28 cellular contexts compared by ENCODE assay signal in genomic region chr10:48742891-48743845, GRCh38. TPM values are rescaled to one million over a fixed set of nuclear protein-coding genes. Genes with fewer than 3 reads are reported as not detected.
A peak's percentile ranks its signal among the peaks of the same experiment; 100 is the strongest.
DNase-seq lines count a peak whose midpoint lies in the region; ATAC-seq, FAIRE-seq and TF ChIP-seq lines count a peak whose summit lies in the region.
"Had no signal": no experiment of that assay in that cellular context is flagged by ENCODE, and none has a peak within 500 bp of the region (broad histone marks: within the 10 kb centered on the region; RNA-seq: fewer than 3 reads in every experiment).

No MANE protein-coding gene starts in this region.

- intact Hi-C loops in lower lobe of right lung (cut with DNase I) = no loop called here

- ATAC-seq in lower lobe of right lung = peak; percentile 43 to 56
- peak; percentile 89 to 91 for ATAC-seq in stimulated activated naive B cell treated with anti-CD40 and anti-IgM and Interleukin-4, amounts not matched to agents 10 μg/mL and 1 μg/mL and 100 μg/mL, for 72 hours (replicated peaks)
- ATAC-seq: gastrocnemius medialis, WTC11 had no signal

- H3K9me3 Mint-ChIP-seq in stimulated activated naive B cell treated with anti-CD40 and anti-IgM and Interleukin-4, amounts not matched to agents 10 μg/mL and 1 μg/mL and 100 μg/mL, for 72 hours = peaks cover 6 to 8% of the 10 kb centered on the region in 2 donors
- H3K9me3 Mint-ChIP-seq: WTC11 had no signal

- H3K9me3 ChIP-seq in lower lobe of right lung (no peaks in the 10 kb centered on the region), small intestine (ENCODE audit: control insufficient read depth, low read depth) (no peaks in the 10 kb centered on the region)
- H3K9me3 ChIP-seq: BLaER1, gastrocnemius medialis, SK-N-SH had no signal

- H3K4me3 ChIP-seq in NB4 (ENCODE audit: low read depth, low read length) (no peak overlapping the region), lower lobe of right lung (no peak overlapping the region), small intestine (ENCODE audit: low read depth in 1 of 2, low read length in 2 of 2) (no peak overlapping the region)
- H3K4me3 ChIP-seq: BLaER1, dorsolateral prefrontal cortex, gastrocnemius medialis had no signal

- H3K27me3 ChIP-seq in lower lobe of right lung (ENCODE audit: low read depth) = no peaks in the 10 kb centered on the region
- H3K27me3 ChIP-seq in small intestine (ENCODE audit: control insufficient read depth in 2 of 2, insufficient read depth in 2 of 2, low read length in 2 of 2) = no peaks in the 10 kb centered on the region
- H3K27me3 ChIP-seq: BLaER1, dorsolateral prefrontal cortex, gastrocnemius medialis had no signal

- no peaks in the 10 kb centered on the region for H3K4me1 ChIP-seq in lower lobe of right lung
- H3K4me1 ChIP-seq in small intestine (ENCODE audit: control insufficient read depth in 2 of 2, insufficient read depth in 1 of 2, low read depth in 1 of 2, low read length in 1 of 2) = no peaks in the 10 kb centered on the region
- H3K4me1 ChIP-seq: gastrocnemius medialis had no signal

- DNase-seq in SKM-1 treated with dmso at 0.1 percent for 144 hours (lab: John Stamatoyannopoulos, UW; ENCODE audit: unreplicated experiment) = peak; percentile 1
- DNase-seq in SKM-1 (lab: John Stamatoyannopoulos, UW; ENCODE audit: unreplicated experiment) = no peak
- DNase-seq in NB4 (ENCODE audit: low read depth) = peak; percentile 46
- DNase-seq in lower lobe of right lung = no peak
- DNase-seq in stimulated activated naive B cell treated with anti-CD40 and anti-IgM and Interleukin-4, amounts not matched to agents 10 μg/mL and 1 μg/mL and 100 μg/mL, for 72 hours = peak; percentile 37
- no peak for DNase-seq in small intestine
- no peak for DNase-seq in NK-92 (lab: John Stamatoyannopoulos, UW; ENCODE audit: unreplicated experiment)
- DNase-seq in effector CD8-positive, alpha-beta T cell (lab: John Stamatoyannopoulos, UW) = no peak
- DNase-seq: activated naive CD4-positive, alpha-beta T cell treated with anti-CD3 and anti-CD28 coated beads for 36 hours; activated T-cell treated with anti-CD3 and anti-CD28 coated beads, Interleukin-2, amount 50 U/mL, for 48 hours; caudate nucleus; dorsolateral prefrontal cortex; gastrocnemius medialis; GOT3; MM.1S; NCI-H187; NCI-H226; NCI-H774; SK-N-SH; stimulated activated CD4-positive, alpha-beta T cell treated with anti-CD3 and anti-CD28 coated beads, Interleukin-4, amount 100 ng/mL, for 1 hour had no signal

- no peaks in the 10 kb centered on the region for H3K27me3 Mint-ChIP-seq in stimulated activated naive B cell treated with anti-CD40 and anti-IgM and Interleukin-4, amounts not matched to agents 10 μg/mL and 1 μg/mL and 100 μg/mL, for 72 hours

- peak overlapping the region; percentile 39 to 70 for H3K4me3 Mint-ChIP-seq in stimulated activated naive B cell treated with anti-CD40 and anti-IgM and Interleukin-4, amounts not matched to agents 10 μg/mL and 1 μg/mL and 100 μg/mL, for 72 hours
- H3K4me3 Mint-ChIP-seq: activated naive CD4-positive, alpha-beta T cell treated with anti-CD3 and anti-CD28 coated beads for 36 hours; mesothelial cell of epicardium; WTC11 had no signal

- H3K36me3 Mint-ChIP-seq in stimulated activated naive B cell treated with anti-CD40 and anti-IgM and Interleukin-4, amounts not matched to agents 10 μg/mL and 1 μg/mL and 100 μg/mL, for 72 hours = peaks cover 68 to 84% of the 10 kb centered on the region in 2 donors
- H3K36me3 Mint-ChIP-seq: mesothelial cell of epicardium, WTC11 had no signal

- TF ChIP-seq CTCF in NB4 (IDR thresholded peaks at IDR 0.05; ENCODE audit: low read depth, low read length) (no peak), lower lobe of right lung (IDR thresholded peaks at IDR 0.05) (no peak)

- H3K4me1 Mint-ChIP-seq in stimulated activated naive B cell treated with anti-CD40 and anti-IgM and Interleukin-4, amounts not matched to agents 10 μg/mL and 1 μg/mL and 100 μg/mL, for 72 hours = peaks cover 40 to 90% of the 10 kb centered on the region in 2 donors
- H3K4me1 Mint-ChIP-seq: mesothelial cell of epicardium had no signal

- FAIRE-seq in small intestine (lab: Jason Lieb, UNC) = no peak
- FAIRE-seq: RCC 7860 had no signal

- H3K27ac ChIP-seq in lower lobe of right lung (no peak overlapping the region), small intestine (ENCODE audit: low read depth in 1 of 2, low read length in 1 of 2) (no peak overlapping the region)
- H3K27ac ChIP-seq: BLaER1, dorsolateral prefrontal cortex, gastrocnemius medialis had no signal

- 87 to 92% (median 88%) methylated on average over 18 of the region's 18 CpGs for WGBS in small intestine, 3 donors

- no peak for TF ChIP-seq POLR2A in NB4 (IDR thresholded peaks at IDR 0.05; ENCODE audit: extremely low read depth, insufficient read length)

- H3K27ac Mint-ChIP-seq in stimulated activated naive B cell treated with anti-CD40 and anti-IgM and Interleukin-4, amounts not matched to agents 10 μg/mL and 1 μg/mL and 100 μg/mL, for 72 hours = peak overlapping the region; percentile 94
- H3K27ac Mint-ChIP-seq: activated naive CD4-positive, alpha-beta T cell treated with anti-CD3 and anti-CD28 coated beads for 36 hours; mesothelial cell of epicardium; WTC11 had no signal

- no peaks in the 10 kb centered on the region for H3K36me3 ChIP-seq in lower lobe of right lung
- H3K36me3 ChIP-seq in small intestine (ENCODE audit: control insufficient read depth in 2 of 2, insufficient read depth in 2 of 2, low read length in 2 of 2) = no peaks in the 10 kb centered on the region
- H3K36me3 ChIP-seq: gastrocnemius medialis had no signal

RNA-seq across cellular contexts. Expression of gene WDFY4, which starts 58.5 kb away (rescaled TPM):
- total RNA-seq in lower lobe of right lung = 44.4 TPM
- 1 to 10 TPM in 1 of 3 donors, under 1 TPM in 2; under 0.01 to 1.5 (median 0.27) TPM for polyA plus RNA-seq in small intestine
- total RNA-seq: A172, epithelial cell of proximal tubule, kidney epithelial cell had no signal
- polyA plus RNA-seq: neural cell, SK-N-SH had no signal

Comparison
In these comparisons a context has a peak if more than half of its experiments do, and no peak if none do; other contexts are left out.
1. DNase-seq: peak in SKM-1 treated with dmso at 0.1 percent for 144 hours (single experiment), NB4 (single experiment) and stimulated activated naive B cell treated with anti-CD40 and anti-IgM and Interleukin-4, amounts not matched to agents 10 μg/mL and 1 μg/mL and 100 μg/mL, for 72 hours (single experiment); none in SKM-1 (single experiment), lower lobe of right lung (single experiment), small intestine (single experiment), NK-92 (single experiment) and effector CD8-positive, alpha-beta T cell (single experiment).